In genomic region chr3:186997061-186998054, GRCh38 we compare ENCODE assay signal across 1 cellular context.
TF ChIP-seq lines count a peak whose summit lies in the region.

No MANE protein-coding gene starts in this region.

TF ChIP-seq in K562, 482 proteins besides CTCF, POLR2A, EP300 and RAD21 (continued from another document and continues in another):
- TF ChIP-seq MGA (IDR thresholded peaks at IDR 0.05) (no peak), CBFA2T3 (IDR thresholded peaks at IDR 0.05) (peak; percentile 93), HDAC1 (IDR thresholded peaks at IDR 0.05) (peak in 1 of 2 experiments; percentile 56; a peak in 2 of 4 replicates), PRDM10 (IDR thresholded peaks at IDR 0.05; ENCODE audit: partially characterized antibody) (no peak), FOXM1 (IDR thresholded peaks at IDR 0.05; ENCODE audit: low read depth) (peak; percentile 43; the same call in 1 of the 2 replicates), FOXM1 (CRISPR knock-in tag; IDR thresholded peaks at IDR 0.05; ENCODE audit: low read depth) (no peak), RBM25 (IDR thresholded peaks at IDR 0.05; ENCODE audit: low read depth, low read length, severe bottlenecking) (peak; percentile 46), HMG20B (CRISPR knock-in tag; IDR thresholded peaks at IDR 0.05) (no peak), SIN3B (IDR thresholded peaks at IDR 0.05; ENCODE audit: low read depth) (no peak), NR1H2 (CRISPR knock-in tag; IDR thresholded peaks at IDR 0.05) (no peak), ZSCAN32 (CRISPR knock-in tag; IDR thresholded peaks at IDR 0.05) (no peak), ADNP (tag; IDR thresholded peaks at IDR 0.05) (peak; percentile 80; the same call in 1 of the 2 replicates), HES1 (IDR thresholded peaks at IDR 0.05; ENCODE audit: low read depth) (no peak), NFIC (IDR thresholded peaks at IDR 0.05) (peak; percentile 52), BRCA1 (IDR thresholded peaks at IDR 0.05) (no peak), BRCA1 (CRISPR knock-in tag; IDR thresholded peaks at IDR 0.05) (no peak), ZNF57 (CRISPR knock-in tag; IDR thresholded peaks at IDR 0.05) (no peak), ZNF324 (CRISPR knock-in tag; IDR thresholded peaks at IDR 0.05) (no peak), KLF10 (CRISPR knock-in tag; IDR thresholded peaks at IDR 0.05) (no peak), NFE2 (IDR thresholded peaks at IDR 0.05; ENCODE audit: low read depth) (peak; percentile 76), HNRNPLL (IDR thresholded peaks at IDR 0.05; ENCODE audit: low read depth, low read length, poor library complexity, severe bottlenecking) (peak; percentile 44), ZNF699 (CRISPR knock-in tag; IDR thresholded peaks at IDR 0.05; ENCODE audit: insufficient replicate concordance) (no peak), SMARCA4 (IDR thresholded peaks at IDR 0.05) (peak; percentile 77; the same call in 1 of the 2 replicates), PBX2 (CRISPR knock-in tag; IDR thresholded peaks at IDR 0.05; ENCODE audit: low read depth) (peak; percentile 70), PBX2 (tag; conservative IDR thresholded peaks at IDR 0.05; ENCODE audit: low read depth) (peak; percentile 94), HMGXB4 (CRISPR knock-in tag; IDR thresholded peaks at IDR 0.05) (no peak), GTF2F1 (IDR thresholded peaks at IDR 0.05; ENCODE audit: low read depth, low read length) (no peak), GATAD2B (IDR thresholded peaks at IDR 0.05; ENCODE audit: borderline replicate concordance) (peak; percentile 63; the same call in 1 of the 2 replicates), NKRF (IDR thresholded peaks at IDR 0.05; ENCODE audit: borderline replicate concordance) (no peak), JUND (IDR thresholded peaks at IDR 0.05; ENCODE audit: borderline replicate concordance, low read depth, low read length) (peak; percentile 78), JUND (tag; IDR thresholded peaks at IDR 0.05; ENCODE audit: borderline replicate concordance, low read depth, low read length) (no peak; the same call in 2 of the 3 replicates), LEF1 (IDR thresholded peaks at IDR 0.05) (peak; percentile 59; the same call in 1 of the 2 replicates), CBFA2T2 (conservative IDR thresholded peaks at IDR 0.05) (peak; percentile 85), NR2C1 (IDR thresholded peaks at IDR 0.05) (peak; percentile 82), NR2C1 (tag; IDR thresholded peaks at IDR 0.05) (peak; percentile 89), FOXA3 (CRISPR knock-in tag; conservative IDR thresholded peaks at IDR 0.05 in 1 of 2, IDR thresholded peaks at IDR 0.05 in 1 of 2) (no peak), CXXC5 (CRISPR knock-in tag; IDR thresholded peaks at IDR 0.05) (peak; percentile 66; the same call in 1 of the 2 replicates), NCOA2 (IDR thresholded peaks at IDR 0.05; ENCODE audit: partially characterized antibody in 2 of 2) (no peak), ZNF274 (IDR thresholded peaks at IDR 0.05; ENCODE audit: borderline replicate concordance, low read depth, low read length) (no peak), SMARCE1 (IDR thresholded peaks at IDR 0.05) (peak; percentile 48; the same call in 1 of the 2 replicates)
